In the genomic region with DNA sequence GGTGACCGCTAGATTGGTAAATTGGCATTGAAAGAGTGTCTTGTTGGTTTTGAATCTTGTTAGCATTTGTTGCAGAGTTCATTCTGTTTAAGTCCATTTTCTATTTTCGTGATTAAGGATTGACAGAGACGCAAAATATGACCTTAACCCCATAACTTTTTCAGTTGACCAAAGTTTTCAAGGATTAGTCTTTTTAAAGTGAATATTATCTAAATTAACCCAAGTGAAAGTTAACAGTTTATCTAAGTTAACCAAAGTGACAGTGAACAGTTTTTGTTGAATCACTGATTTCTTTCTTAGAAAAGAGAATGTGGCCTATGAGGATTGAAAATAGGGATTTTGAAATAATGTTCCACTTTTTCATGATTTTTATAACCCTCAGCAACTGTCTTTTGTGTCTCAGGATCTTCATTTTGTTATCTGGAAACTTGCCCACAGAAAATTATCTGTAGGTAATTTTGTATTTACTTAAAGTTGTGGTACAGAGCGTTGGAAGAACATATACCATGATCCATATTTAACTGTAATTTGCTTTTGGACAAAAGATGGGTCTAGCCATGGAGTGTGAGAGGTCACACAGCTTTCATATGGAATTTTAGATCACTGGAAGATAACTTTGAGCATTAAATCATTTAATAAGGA, we compare ENCODE assay signal across 8 cellular contexts. TPM values are rescaled to one million over a fixed set of nuclear protein-coding genes. Genes with fewer than 3 reads are reported as not detected.
DNase-seq lines count a peak whose midpoint lies in the region; ATAC-seq and TF ChIP-seq lines count a peak whose summit lies in the region.

No MANE protein-coding gene starts in this region.

- no peak for TF ChIP-seq CTCF in activated CD8-positive, alpha-beta T cell treated with anti-CD3 and anti-CD28 coated beads for 36 hours (IDR thresholded peaks at IDR 0.05)

- peaks cover 26% of the 10 kb centered on the region for H3K4me1 Mint-ChIP-seq in activated CD8-positive, alpha-beta T cell treated with anti-CD3 and anti-CD28 coated beads for 36 hours (ENCODE audit: low read depth)
- H3K4me1 Mint-ChIP-seq in stimulated activated effector memory CD8-positive, alpha-beta T cell treated with anti-CD3 and anti-CD28 coated beads, Interleukin-12 subunit alpha, Interleukin-12 subunit beta, amount 100 ng/mL, for 72 hours: peaks cover 24% of the 10 kb centered on the region

- H3K4me3 ChIP-seq in HAP-1 (peak overlapping the region; percentile 61), iPS-11a (ENCODE audit: low read depth, low read length) (peak overlapping the region; percentile 54)

- POLR2A ChIA-PET in activated CD8-positive, alpha-beta T cell treated with anti-CD3 and anti-CD28 coated beads for 36 hours (lab: Charles Lee): no interaction called here

- CTCF ChIA-PET in activated CD8-positive, alpha-beta T cell treated with anti-CD3 and anti-CD28 coated beads for 36 hours (lab: Charles Lee): interaction anchor here (3.1 kb wide), 1 partner anchor 15 kb away, joined by 8 read pairs; no protein-coding TSS in a partner anchor

- H3K27me3 Mint-ChIP-seq in activated CD8-positive, alpha-beta T cell treated with anti-CD3 and anti-CD28 coated beads for 36 hours: no peaks in the 10 kb centered on the region

- ATAC-seq in activated CD8-positive, alpha-beta T cell treated with anti-CD3 and anti-CD28 coated beads for 36 hours: no peak
- ATAC-seq in stimulated activated effector memory CD8-positive, alpha-beta T cell treated with anti-CD3 and anti-CD28 coated beads, Interleukin-12 subunit alpha, Interleukin-12 subunit beta, amount 100 ng/mL, for 72 hours: no peak

- peaks cover 46% of the 10 kb centered on the region for H3K4me1 ChIP-seq in HAP-1

- H3K27me3 ChIP-seq in HAP-1 (ENCODE audit: low read depth): no peaks in the 10 kb centered on the region; the same call in 1 of the 2 replicates

- no peak for DNase-seq in HAP-1 (ENCODE audit: low spot score in 2 of 2)
- no peak for DNase-seq in activated CD8-positive, alpha-beta T cell treated with anti-CD3 and anti-CD28 coated beads for 36 hours
- DNase-seq in stimulated activated effector memory CD8-positive, alpha-beta T cell treated with anti-CD3 and anti-CD28 coated beads, Interleukin-12 subunit alpha, Interleukin-12 subunit beta, amount 100 ng/mL, for 72 hours (ENCODE audit: low spot score in 2 of 2): no peak
- no peak for DNase-seq in DMS 273 (lab: John Stamatoyannopoulos, UW; ENCODE audit: unreplicated experiment)
- DNase-seq in ACHN: no peak
- DNase-seq in COR-L47 (lab: John Stamatoyannopoulos, UW): no peak
- no peak for DNase-seq in effector CD4-positive, alpha-beta T cell

- peaks cover 8% of the 10 kb centered on the region for H3K36me3 Mint-ChIP-seq in activated CD8-positive, alpha-beta T cell treated with anti-CD3 and anti-CD28 coated beads for 36 hours (ENCODE audit: low read depth)
- H3K36me3 Mint-ChIP-seq in stimulated activated effector memory CD8-positive, alpha-beta T cell treated with anti-CD3 and anti-CD28 coated beads, Interleukin-12 subunit alpha, Interleukin-12 subunit beta, amount 100 ng/mL, for 72 hours: peaks cover 48% of the 10 kb centered on the region

- no peaks in the 10 kb centered on the region for H3K9me3 Mint-ChIP-seq in activated CD8-positive, alpha-beta T cell treated with anti-CD3 and anti-CD28 coated beads for 36 hours
- no peaks in the 10 kb centered on the region for H3K9me3 Mint-ChIP-seq in stimulated activated effector memory CD8-positive, alpha-beta T cell treated with anti-CD3 and anti-CD28 coated beads, Interleukin-12 subunit alpha, Interleukin-12 subunit beta, amount 100 ng/mL, for 72 hours

- intact Hi-C loops in activated CD8-positive, alpha-beta T cell treated with anti-CD3 and anti-CD28 coated beads for 36 hours (cut with micrococcal nuclease): loop anchor here (10.0 kb wide), 2 partner anchors 81 to 1351 kb away; no protein-coding TSS in a partner anchor

- peak overlapping the region; percentile 81 for H3K4me3 Mint-ChIP-seq in activated CD8-positive, alpha-beta T cell treated with anti-CD3 and anti-CD28 coated beads for 36 hours
- H3K4me3 Mint-ChIP-seq in stimulated activated effector memory CD8-positive, alpha-beta T cell treated with anti-CD3 and anti-CD28 coated beads, Interleukin-12 subunit alpha, Interleukin-12 subunit beta, amount 100 ng/mL, for 72 hours: peak overlapping the region; percentile 86

- H3K27ac Mint-ChIP-seq in activated CD8-positive, alpha-beta T cell treated with anti-CD3 and anti-CD28 coated beads for 36 hours: peak overlapping the region; percentile 83
- peak overlapping the region; percentile 88 for H3K27ac Mint-ChIP-seq in stimulated activated effector memory CD8-positive, alpha-beta T cell treated with anti-CD3 and anti-CD28 coated beads, Interleukin-12 subunit alpha, Interleukin-12 subunit beta, amount 100 ng/mL, for 72 hours

- in situ Hi-C loops in HAP-1 (cut with MboI; ENCODE audit: low sequenced_read_pairs): loop anchor here (25.0 kb wide), 1 partner anchor 657 kb away; the partner anchor contains the start of gene FBXL5
- in situ Hi-C loops in ACHN (cut with HindIII; ENCODE audit: low pct_ligation_motif_present, low pct_unique_long_range_greater_than_20kb, low sequenced_read_pairs): no loop called here

- no peaks in the 10 kb centered on the region for H3K9me3 ChIP-seq in HAP-1

- H3K36me3 ChIP-seq in HAP-1 (replicated peaks): no peaks in the 10 kb centered on the region; the same call in 1 of the 2 replicates

RNA-seq across cellular contexts. Expression of gene CPEB2, which starts 3.3 kb away (rescaled TPM):
- total RNA-seq in activated CD8-positive, alpha-beta T cell treated with anti-CD3 and anti-CD28 coated beads for 36 hours: 1 to 10 TPM; 4.1 to 5.3 TPM
